ENCODE assay signal across 8 cellular contexts in the genomic region with DNA sequence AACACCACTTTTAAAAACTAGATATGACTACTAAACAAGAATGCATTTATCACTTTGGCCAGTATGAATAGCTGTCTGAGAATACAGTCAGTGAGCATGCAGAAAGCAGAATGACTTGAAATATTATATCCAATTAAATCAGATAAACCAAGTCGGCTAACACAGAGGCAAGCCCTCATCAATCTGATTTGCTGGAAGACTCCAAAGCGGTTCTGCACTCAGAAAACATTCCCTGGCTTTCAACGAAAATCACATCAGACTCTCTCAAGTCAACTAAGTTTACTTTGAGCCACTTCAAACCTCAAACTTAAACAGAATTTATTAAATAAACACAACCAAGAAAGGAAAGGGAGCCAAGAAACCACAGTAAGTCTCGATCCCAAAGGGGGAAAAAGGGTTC. TPM values are rescaled to one million over a fixed set of nuclear protein-coding genes. Genes with fewer than 3 reads are reported as not detected.
DNase-seq lines count a peak whose midpoint lies in the region; ATAC-seq and TF ChIP-seq lines count a peak whose summit lies in the region.

No MANE protein-coding gene starts in this region.

- H3K4me1 Mint-ChIP-seq in activated T-cell treated with anti-CD3 and anti-CD28 coated beads, Interleukin-2, amount 50 U/mL, for 72 hours (ENCODE audit: low read depth), result peaks cover 28% of the 10 kb centered on the region
- H3K4me1 Mint-ChIP-seq in activated naive CD8-positive, alpha-beta T cell treated with anti-CD3 and anti-CD28 coated beads, Interleukin-2, amount 50 U/mL, for 24 hours, result peaks cover 13% of the 10 kb centered on the region
- H3K4me1 Mint-ChIP-seq in type B pancreatic cell (ENCODE audit: unreplicated experiment), result peaks cover 38% of the 10 kb centered on the region

- peaks cover 84% of the 10 kb centered on the region for H3K27me3 Mint-ChIP-seq in activated T-cell treated with anti-CD3 and anti-CD28 coated beads, Interleukin-2, amount 50 U/mL, for 72 hours (ENCODE audit: low read depth)
- peaks cover 77% of the 10 kb centered on the region for H3K27me3 Mint-ChIP-seq in activated naive CD8-positive, alpha-beta T cell treated with anti-CD3 and anti-CD28 coated beads, Interleukin-2, amount 50 U/mL, for 24 hours
- H3K27me3 Mint-ChIP-seq in type B pancreatic cell, result peaks cover 45% of the 10 kb centered on the region

- no peak for DNase-seq in activated T-cell treated with anti-CD3 and anti-CD28 coated beads, Interleukin-2, amount 50 U/mL, for 72 hours
- DNase-seq in activated T-cell treated with anti-CD3 and anti-CD28 coated beads for 4 hours (no peak), left kidney (ENCODE audit: low read depth, low spot score) (peak; percentile 44), type B pancreatic cell (ENCODE audit: extremely low spot score, unreplicated experiment) (no peak), SKM-1 (lab: John Stamatoyannopoulos, UW; ENCODE audit: unreplicated experiment) (no peak), NAMALWA (ENCODE audit: low spot score) (no peak)
- DNase-seq in activated naive CD8-positive, alpha-beta T cell treated with anti-CD3 and anti-CD28 coated beads, Interleukin-2, amount 50 U/mL, for 24 hours, result no peak

- H3K4me3 Mint-ChIP-seq in activated T-cell treated with anti-CD3 and anti-CD28 coated beads, Interleukin-2, amount 50 U/mL, for 72 hours, result peak overlapping the region; percentile 86 to 88
- H3K4me3 Mint-ChIP-seq in activated naive CD8-positive, alpha-beta T cell treated with anti-CD3 and anti-CD28 coated beads, Interleukin-2, amount 50 U/mL, for 24 hours, result peak overlapping the region; percentile 29
- peak overlapping the region; percentile 96 for H3K4me3 Mint-ChIP-seq in type B pancreatic cell

- no peak for ATAC-seq in activated T-cell treated with anti-CD3 and anti-CD28 coated beads, Interleukin-2, amount 50 U/mL, for 72 hours (replicated peaks in 1 of 2)
- ATAC-seq in activated naive CD8-positive, alpha-beta T cell treated with anti-CD3 and anti-CD28 coated beads, Interleukin-2, amount 50 U/mL, for 24 hours, result no peak
- ATAC-seq in GM21529 (IDR thresholded peaks at IDR 0.05; ENCODE audit: unreplicated experiment), result no peak

- peak overlapping the region; percentile 46 for H3K27ac Mint-ChIP-seq in activated T-cell treated with anti-CD3 and anti-CD28 coated beads, Interleukin-2, amount 50 U/mL, for 72 hours
- H3K27ac Mint-ChIP-seq in activated naive CD8-positive, alpha-beta T cell treated with anti-CD3 and anti-CD28 coated beads, Interleukin-2, amount 50 U/mL, for 24 hours, result no peak overlapping the region
- H3K27ac Mint-ChIP-seq in type B pancreatic cell, result peak overlapping the region; percentile 85

- no peak for TF ChIP-seq CTCF in type B pancreatic cell (conservative IDR thresholded peaks at IDR 0.05)

- H3K9me3 Mint-ChIP-seq in activated T-cell treated with anti-CD3 and anti-CD28 coated beads, Interleukin-2, amount 50 U/mL, for 72 hours, result no peaks in the 10 kb centered on the region
- H3K9me3 Mint-ChIP-seq in activated naive CD8-positive, alpha-beta T cell treated with anti-CD3 and anti-CD28 coated beads, Interleukin-2, amount 50 U/mL, for 24 hours, result no peaks in the 10 kb centered on the region
- H3K9me3 Mint-ChIP-seq in type B pancreatic cell, result no peaks in the 10 kb centered on the region

- H3K36me3 Mint-ChIP-seq in activated T-cell treated with anti-CD3 and anti-CD28 coated beads, Interleukin-2, amount 50 U/mL, for 72 hours (ENCODE audit: insufficient read depth in 2 of 2), result peaks cover 0 to 2% of the 10 kb centered on the region in 2 donors
- H3K36me3 Mint-ChIP-seq in activated naive CD8-positive, alpha-beta T cell treated with anti-CD3 and anti-CD28 coated beads, Interleukin-2, amount 50 U/mL, for 24 hours (ENCODE audit: low read depth), result no peaks in the 10 kb centered on the region
- H3K36me3 Mint-ChIP-seq in type B pancreatic cell, result no peaks in the 10 kb centered on the region

RNA-seq across cellular contexts. Expression of a gene that starts 1.4 kb away (rescaled TPM):
- under 1 TPM; 0.43 to 0.97 TPM for total RNA-seq in activated T-cell treated with anti-CD3 and anti-CD28 coated beads, Interleukin-2, amount 50 U/mL, for 72 hours
- total RNA-seq in type B pancreatic cell (ENCODE audit: low replicate concordance), result 33.6 and 52.5 TPM in 2 replicates

Comparison
In these comparisons a context has a peak if more than half of its experiments do, and no peak if none do; other contexts are left out.
1. H3K4me3 Mint-ChIP-seq: peak in every context shown above with its lines; median percentile 96 in type B pancreatic cell; 87 in activated T-cell treated with anti-CD3 and anti-CD28 coated beads, Interleukin-2, amount 50 U/mL, for 72 hours; 29 in activated naive CD8-positive, alpha-beta T cell treated with anti-CD3 and anti-CD28 coated beads, Interleukin-2, amount 50 U/mL, for 24 hours.
2. RNA of a gene that starts 1.4 kb away (total RNA-seq): 33.6 to 52.5 TPM in type B pancreatic cell; 0.43 to 0.97 TPM in activated T-cell treated with anti-CD3 and anti-CD28 coated beads, Interleukin-2, amount 50 U/mL, for 72 hours; every median in the first group is over 10 times any median in the second.